9 cellular contexts compared by ENCODE assay signal in the genomic region with DNA sequence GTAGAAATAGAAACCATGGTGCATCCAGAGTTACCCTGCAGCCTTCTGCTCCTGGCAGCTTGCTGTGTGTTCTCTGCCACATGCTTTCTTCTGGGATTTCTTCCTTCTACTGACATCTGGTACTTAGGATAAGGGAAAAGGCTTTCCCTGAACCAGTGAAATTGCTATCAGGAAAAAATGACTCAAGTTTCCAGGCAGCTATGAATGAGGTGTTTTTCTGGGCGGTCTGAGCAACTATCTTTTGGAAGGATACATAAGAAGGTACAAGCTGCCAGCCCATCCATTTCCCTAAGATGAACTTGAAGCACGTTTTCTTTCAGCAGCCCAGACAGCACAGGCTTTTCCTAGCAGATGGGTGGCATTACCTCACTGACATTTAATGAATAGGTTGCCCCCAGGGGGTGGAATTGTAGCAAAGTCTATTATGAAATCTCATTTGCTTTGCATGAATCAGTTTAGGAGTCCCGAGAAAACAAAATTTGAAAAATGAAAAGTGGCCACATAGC.
DNase-seq lines count a peak whose midpoint lies in the region; ATAC-seq, FAIRE-seq and TF ChIP-seq lines count a peak whose summit lies in the region.
"Had no signal": no experiment of that assay in that cellular context is flagged by ENCODE, and none has a peak within 500 bp of the region (broad histone marks: within the 10 kb centered on the region; RNA-seq: fewer than 3 reads in every experiment).

No MANE protein-coding gene starts in this region.

- H3K4me3 ChIP-seq in bronchial epithelial cell (ENCODE audit: low read depth, low read length) (no peak overlapping the region), suprapubic skin (no peak overlapping the region)
- H3K4me3 ChIP-seq in naive thymus-derived CD4-positive, alpha-beta T cell (ENCODE audit: low read length) = no peak overlapping the region
- H3K4me3 ChIP-seq: mucosa of descending colon had no signal

- H3K9me3 Mint-ChIP-seq in nephron = no peaks in the 10 kb centered on the region
- no peaks in the 10 kb centered on the region for H3K9me3 Mint-ChIP-seq in naive thymus-derived CD4-positive, alpha-beta T cell
- no peaks in the 10 kb centered on the region for H3K9me3 Mint-ChIP-seq in Calu3 (ENCODE audit: low read depth, unreplicated experiment)

- TF ChIP-seq CTCF in bronchial epithelial cell (IDR thresholded peaks at IDR 0.05; ENCODE audit: insufficient read depth, low read length, severe bottlenecking) (no peak), nephron (IDR thresholded peaks at IDR 0.05; ENCODE audit: unreplicated experiment in 3 of 3) (no peak), suprapubic skin (IDR thresholded peaks at IDR 0.05) (no peak), Calu3 (IDR thresholded peaks at IDR 0.05; ENCODE audit: unreplicated experiment) (no peak)

- CTCF ChIA-PET in naive thymus-derived CD4-positive, alpha-beta T cell (lab: Charles Lee) = no interaction called here
- CTCF ChIA-PET in Calu3 (lab: Charles Lee) = no interaction called here

- WGBS in suprapubic skin = 16% methylated on average over 3 of the region's 3 CpGs

- POLR2A ChIA-PET in naive thymus-derived CD4-positive, alpha-beta T cell (lab: Charles Lee) = no interaction called here

- FAIRE-seq in bronchial epithelial cell (lab: Jason Lieb, UNC) = no peak

- no peak for ATAC-seq in naive thymus-derived CD4-positive, alpha-beta T cell
- no peak for ATAC-seq in GM18511 (IDR thresholded peaks at IDR 0.05; ENCODE audit: unreplicated experiment)
- ATAC-seq: mucosa of descending colon had no signal

- H3K4me1 ChIP-seq in suprapubic skin = peaks cover 42% of the 10 kb centered on the region
- no peaks in the 10 kb centered on the region for H3K4me1 ChIP-seq in naive thymus-derived CD4-positive, alpha-beta T cell (ENCODE audit: control insufficient read depth in 2 of 2, insufficient read depth in 2 of 2, low read length in 2 of 2)

- H3K4me1 Mint-ChIP-seq in nephron (peaks cover 74% of the 10 kb centered on the region), Calu3 (ENCODE audit: low read depth, unreplicated experiment) (no peaks in the 10 kb centered on the region)
- peaks cover 0 to 36% (median 0%) of the 10 kb centered on the region in 7 donors for H3K4me1 Mint-ChIP-seq in naive thymus-derived CD4-positive, alpha-beta T cell

- H3K4me3 Mint-ChIP-seq in nephron = no peak overlapping the region
- no peak overlapping the region for H3K4me3 Mint-ChIP-seq in naive thymus-derived CD4-positive, alpha-beta T cell
- no peak overlapping the region for H3K4me3 Mint-ChIP-seq in Calu3 (ENCODE audit: low read depth, unreplicated experiment)

- no peak overlapping the region for H3K27ac ChIP-seq in suprapubic skin
- no peak overlapping the region for H3K27ac ChIP-seq in naive thymus-derived CD4-positive, alpha-beta T cell (ENCODE audit: low read depth, low read length)

- no peak for TF ChIP-seq EP300 in suprapubic skin (IDR thresholded peaks at IDR 0.05)

- H3K36me3 Mint-ChIP-seq in nephron (ENCODE audit: low read depth) (no peaks in the 10 kb centered on the region), Calu3 (ENCODE audit: insufficient read depth, unreplicated experiment) (no peaks in the 10 kb centered on the region)
- H3K36me3 Mint-ChIP-seq in naive thymus-derived CD4-positive, alpha-beta T cell = peaks cover 0 to 8% (median 0%) of the 10 kb centered on the region in 5 donors

- intact Hi-C loops in naive thymus-derived CD4-positive, alpha-beta T cell (cut with micrococcal nuclease) = no loop called here
- intact Hi-C loops in Calu3 (cut with micrococcal nuclease; ENCODE audit: unreplicated experiment) = no loop called here

- no peaks in the 10 kb centered on the region for H3K9me3 ChIP-seq in suprapubic skin
- no peaks in the 10 kb centered on the region for H3K9me3 ChIP-seq in naive thymus-derived CD4-positive, alpha-beta T cell (ENCODE audit: control insufficient read depth in 2 of 3, low read length in 3 of 3)
- H3K9me3 ChIP-seq: mucosa of descending colon had no signal

- DNase-seq in DMS79 (lab: John Stamatoyannopoulos, UW) (peak; percentile 50), NCI-H2081 (lab: John Stamatoyannopoulos, UW) (peak; percentile 53 to 69), bronchial epithelial cell (ENCODE audit: low read depth) (peak; percentile 77), suprapubic skin (ENCODE audit: low spot score in 2 of 2) (no peak), Calu3 (no peak)
- DNase-seq in naive thymus-derived CD4-positive, alpha-beta T cell = no peak
- DNase-seq: mucosa of descending colon had no signal

- H3K36me3 ChIP-seq in bronchial epithelial cell (ENCODE audit: control insufficient read depth, insufficient read depth, low read length) (no peaks in the 10 kb centered on the region), suprapubic skin (no peaks in the 10 kb centered on the region)
- no peaks in the 10 kb centered on the region for H3K36me3 ChIP-seq in naive thymus-derived CD4-positive, alpha-beta T cell (ENCODE audit: control insufficient read depth in 2 of 3, insufficient read depth in 3 of 3, low read length in 3 of 3)

- H3K27ac Mint-ChIP-seq in nephron = peak overlapping the region in 2 of 3 experiments; percentile 15 to 43
- no peak overlapping the region for H3K27ac Mint-ChIP-seq in naive thymus-derived CD4-positive, alpha-beta T cell
- H3K27ac Mint-ChIP-seq in Calu3 (ENCODE audit: unreplicated experiment) = no peak overlapping the region

- BruUV-seq in Calu3 (replicated peaks; lab: Mats Ljungman, UMichigan) = no TSS peak

- H3K27me3 Mint-ChIP-seq in nephron (ENCODE audit: low read depth) (no peaks in the 10 kb centered on the region), Calu3 (ENCODE audit: unreplicated experiment) (no peaks in the 10 kb centered on the region)
- H3K27me3 Mint-ChIP-seq in naive thymus-derived CD4-positive, alpha-beta T cell = no peaks in the 10 kb centered on the region

- H3K27me3 ChIP-seq in bronchial epithelial cell (ENCODE audit: control insufficient read depth, insufficient read depth, low read length) = no peaks in the 10 kb centered on the region
- no peaks in the 10 kb centered on the region for H3K27me3 ChIP-seq in suprapubic skin
- no peaks in the 10 kb centered on the region for H3K27me3 ChIP-seq in naive thymus-derived CD4-positive, alpha-beta T cell (ENCODE audit: control insufficient read depth in 2 of 2, insufficient read depth in 2 of 2, low read length in 2 of 2)

- TF ChIP-seq POLR2A in suprapubic skin (IDR thresholded peaks at IDR 0.05) = no peak

Comparison
In these comparisons a context has a peak if more than half of its experiments do, and no peak if none do; other contexts are left out.
1. DNase-seq: peak in DMS79 (single experiment), NCI-H2081 (2 of 2) and bronchial epithelial cell (single experiment); none in suprapubic skin (0 of 2), naive thymus-derived CD4-positive, alpha-beta T cell (0 of 9) and Calu3 (single experiment).
2. H3K27ac Mint-ChIP-seq: peak in nephron (2 of 3); none in naive thymus-derived CD4-positive, alpha-beta T cell (0 of 9) and Calu3 (single experiment).